ENCODE assay signal across 8 cellular contexts in the genomic region with DNA sequence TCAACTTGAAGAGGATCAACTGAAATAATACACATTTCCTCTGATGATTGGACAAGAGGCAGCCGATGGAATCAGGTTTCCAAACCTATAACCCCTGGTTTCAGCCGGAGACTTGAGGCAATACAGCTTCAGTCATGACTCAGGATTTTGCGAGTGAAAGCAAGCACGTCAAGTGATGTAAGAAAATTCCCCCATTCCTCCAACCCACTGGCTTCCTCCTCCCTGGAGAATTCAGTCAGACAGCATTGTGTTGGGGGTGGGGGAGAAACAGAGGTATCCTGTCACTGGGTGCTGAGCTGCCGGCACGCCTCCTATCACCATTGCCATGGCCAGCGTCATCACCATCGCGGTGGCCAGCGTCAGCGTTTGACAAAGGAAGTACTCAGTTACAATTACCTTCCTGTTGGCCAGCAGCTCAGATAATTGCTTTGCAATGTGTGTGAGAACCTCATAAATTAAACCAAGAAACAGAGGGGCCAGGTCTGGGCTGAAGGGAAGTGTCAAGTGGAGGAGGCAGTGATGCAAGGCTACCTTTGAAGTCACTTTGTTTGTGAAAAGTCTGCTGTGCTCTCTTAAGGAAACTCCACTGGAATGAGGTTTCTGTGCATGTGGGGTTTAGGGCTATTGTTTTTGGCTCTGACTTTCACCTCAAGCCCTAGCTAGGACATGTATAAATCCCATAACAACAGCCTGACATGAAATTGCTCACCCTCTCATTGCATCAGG. TPM values are rescaled to one million over a fixed set of nuclear protein-coding genes. Genes with fewer than 3 reads are reported as not detected.
DNase-seq lines count a peak whose midpoint lies in the region; ATAC-seq lines count a peak whose summit lies in the region.

No MANE protein-coding gene starts in this region.

- DNase-seq in NK-92 treated with Interleukin-12 subunit alpha and Interleukin-12 subunit beta, amount 100 ng/mL, for 24 hours (lab: John Stamatoyannopoulos, UW): peak; percentile 60
- DNase-seq in NK-92 (lab: John Stamatoyannopoulos, UW; ENCODE audit: unreplicated experiment): no peak
- peak; percentile 62 for DNase-seq in NCI-H2227 (lab: John Stamatoyannopoulos, UW; ENCODE audit: unreplicated experiment)
- DNase-seq in activated CD4-positive, alpha-beta T cell treated with anti-CD3 and anti-CD28 coated beads, Interleukin-2, amount 50 U/mL, for 24 hours (ENCODE audit: low read depth in 1 of 2, low spot score in 1 of 2): peak; percentile 28 to 31
- peak; percentile 100 for DNase-seq in epithelial cell of prostate (ENCODE audit: low read depth, low spot score)
- peak; percentile 11 for DNase-seq in naive B cell

- no peaks in the 10 kb centered on the region for H3K36me3 Mint-ChIP-seq in naive B cell

- peaks cover 0 to 2% (median 0%) of the 10 kb centered on the region in 7 donors for H3K9me3 Mint-ChIP-seq in naive B cell

- H3K4me3 Mint-ChIP-seq in naive B cell: peak overlapping the region in 7 of 8 donors; percentile 0 to 72 (median 29)

- H3K27ac ChIP-seq in epithelial cell of prostate (peak overlapping the region; percentile 97), stomach smooth muscle (ENCODE audit: low read length) (peak overlapping the region; percentile 55)

- no peak overlapping the region for H3K9ac ChIP-seq in stomach smooth muscle (ENCODE audit: low read length in 2 of 2)

- H3K4me3 ChIP-seq in stomach smooth muscle (ENCODE audit: low read length in 2 of 2): peak overlapping the region; percentile 20 to 35

- H3K27me3 ChIP-seq in stomach smooth muscle (ENCODE audit: control insufficient read depth in 1 of 2, insufficient read depth in 2 of 2, low read length in 2 of 2): no peaks in the 10 kb centered on the region

- peak; percentile 68 to 69 for ATAC-seq in naive B cell (ENCODE audit: low read depth in 2 of 2)
- ATAC-seq in HG03457 (IDR thresholded peaks at IDR 0.05; ENCODE audit: unreplicated experiment): no peak

- H3K4me1 Mint-ChIP-seq in naive B cell: peaks cover 35 to 40% (median 36%) of the 10 kb centered on the region in 3 donors

- H3K36me3 ChIP-seq in stomach smooth muscle (ENCODE audit: control insufficient read depth in 2 of 2, insufficient read depth in 2 of 2, low read length in 2 of 2): no peaks in the 10 kb centered on the region

- H3K27me3 Mint-ChIP-seq in naive B cell: peaks cover 0 to 4% (median 0%) of the 10 kb centered on the region in 3 donors

- no peaks in the 10 kb centered on the region for H3K9me3 ChIP-seq in stomach smooth muscle (ENCODE audit: control insufficient read depth in 2 of 2, low read length in 2 of 2)

- H3K27ac Mint-ChIP-seq in naive B cell: peak overlapping the region in 3 of 6 donors; percentile 23 to 44 (median 30)

- peaks cover 15% of the 10 kb centered on the region for H3K4me1 ChIP-seq in stomach smooth muscle (ENCODE audit: control insufficient read depth, insufficient read depth, low read length)

RNA-seq across cellular contexts. Expression of a gene that starts 50.3 kb away (rescaled TPM):
- polyA plus RNA-seq in naive B cell (ENCODE audit: low read depth in 6 of 6): not detected
